In the genomic region with DNA sequence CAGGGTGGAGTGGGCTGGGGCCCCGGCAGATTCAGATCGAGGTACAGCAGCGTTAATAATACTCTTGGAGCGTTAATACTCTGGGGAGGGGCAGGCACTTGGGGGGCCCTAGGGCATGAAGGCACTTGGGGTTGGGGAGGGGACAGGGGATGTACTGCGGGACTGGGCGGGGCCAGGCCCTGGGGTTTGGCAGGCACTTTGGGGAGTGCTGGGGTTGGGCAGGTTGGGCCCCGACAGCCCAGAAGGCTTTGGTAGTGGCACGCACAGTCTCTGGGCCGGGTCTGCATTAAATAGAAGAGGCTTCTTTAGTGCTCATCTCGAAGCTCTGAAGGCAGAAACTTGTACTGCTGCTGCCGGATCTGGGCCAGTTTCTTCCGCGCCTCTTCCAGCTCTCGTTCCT, we compare ENCODE assay signal across 8 cellular contexts. TPM values are rescaled to one million over a fixed set of nuclear protein-coding genes. Genes with fewer than 3 reads are reported as not detected.
DNase-seq lines count a peak whose midpoint lies in the region; TF ChIP-seq lines count a peak whose summit lies in the region.
"Had no signal": no experiment of that assay in that cellular context is flagged by ENCODE, and none has a peak within 500 bp of the region (broad histone marks: within the 10 kb centered on the region; RNA-seq: fewer than 3 reads in every experiment).

No MANE protein-coding gene starts in this region.

- intact Hi-C loops in left ventricle myocardium inferior (cut with micrococcal nuclease) (no loop called here), cardiac septum (cut with DNase I) (no loop called here), uterus (cut with DNase I; ENCODE audit: low total_unique reads) (no loop called here)

- no peaks in the 10 kb centered on the region for H3K79me1 ChIP-seq in trophoblast cell (ENCODE audit: low read length)

- H3K14ac ChIP-seq in trophoblast cell (ENCODE audit: low read length) = no peak overlapping the region

- H3K27ac ChIP-seq in left ventricle myocardium inferior (replicated peaks) = peak overlapping the region; percentile 54
- peak overlapping the region; percentile 55 to 62 for H3K27ac ChIP-seq in uterus
- H3K27ac ChIP-seq in trophoblast cell (ENCODE audit: low read depth, low read length) = no peak overlapping the region

- no peak overlapping the region for H2BK120ac ChIP-seq in trophoblast cell (ENCODE audit: insufficient read depth, low read length, poor library complexity)

- DNase-seq in left ventricle myocardium inferior (no peak), cardiac septum (ENCODE audit: low spot score) (no peak), uterus (peak in 1 of 2 donors; percentile 23), trophoblast cell (no peak)
- DNase-seq: activated CD4-positive, alpha-beta T cell treated with anti-CD3 and anti-CD28 coated beads for 1 hour; DMS79; SHP77 had no signal

- H3K23ac ChIP-seq in trophoblast cell (ENCODE audit: low read length) = no peak overlapping the region

- peaks cover 35% of the 10 kb centered on the region for H3K4me1 ChIP-seq in left ventricle myocardium inferior
- no peaks in the 10 kb centered on the region for H3K4me1 ChIP-seq in uterus
- no peaks in the 10 kb centered on the region for H3K4me1 ChIP-seq in trophoblast cell (ENCODE audit: control insufficient read depth in 1 of 2, insufficient read depth in 2 of 2, low read length in 2 of 2)

- TF ChIP-seq CTCF in left ventricle myocardium inferior (IDR thresholded peaks at IDR 0.05; ENCODE audit: borderline replicate concordance) (no peak), uterus (IDR thresholded peaks at IDR 0.05) (no peak)

- H3K18ac ChIP-seq in trophoblast cell (ENCODE audit: low read length) = no peak overlapping the region

- H2AFZ ChIP-seq in trophoblast cell (ENCODE audit: insufficient read depth, low read length, poor library complexity) = no peak overlapping the region

- H3K79me2 ChIP-seq in trophoblast cell (ENCODE audit: control insufficient read depth, insufficient read depth, low read length, poor library complexity) = no peaks in the 10 kb centered on the region

- no peak overlapping the region for H3K4me3 ChIP-seq in left ventricle myocardium inferior
- H3K4me3 ChIP-seq in uterus = no peak overlapping the region
- no peak overlapping the region for H3K4me3 ChIP-seq in trophoblast cell (ENCODE audit: low read depth, low read length)
- H3K4me3 ChIP-seq: tibial nerve had no signal

- H3K36me3 ChIP-seq in left ventricle myocardium inferior (peaks cover 70% of the 10 kb centered on the region), uterus (no peaks in the 10 kb centered on the region), trophoblast cell (ENCODE audit: control insufficient read depth in 1 of 2, insufficient read depth in 2 of 2, low read length in 2 of 2) (peaks cover 45 to 58% of the 10 kb centered on the region in 2 experiments)

- no peak overlapping the region for H3K9ac ChIP-seq in trophoblast cell (ENCODE audit: low read length)

- H3K4ac ChIP-seq in trophoblast cell (ENCODE audit: low read depth, low read length) = no peak overlapping the region

- no peak overlapping the region for H4K12ac ChIP-seq in trophoblast cell (ENCODE audit: low read depth, low read length)

- H4K91ac ChIP-seq in trophoblast cell (ENCODE audit: low read depth, low read length) = no peak overlapping the region

- H3K27me3 ChIP-seq in left ventricle myocardium inferior (ENCODE audit: low read depth) = no peaks in the 10 kb centered on the region
- H3K27me3 ChIP-seq in uterus = no peaks in the 10 kb centered on the region
- H3K27me3 ChIP-seq in trophoblast cell (ENCODE audit: insufficient read depth, low read length) = no peaks in the 10 kb centered on the region
- H3K27me3 ChIP-seq: tibial nerve had no signal

- H2AK5ac ChIP-seq in trophoblast cell (ENCODE audit: low read length) = no peak overlapping the region

- TF ChIP-seq POLR2A in uterus (IDR thresholded peaks at IDR 0.05) = no peak

- no peak overlapping the region for H4K8ac ChIP-seq in trophoblast cell (ENCODE audit: low read depth, low read length)

- H3K9me3 ChIP-seq in left ventricle myocardium inferior (replicated peaks) = no peaks in the 10 kb centered on the region
- no peaks in the 10 kb centered on the region for H3K9me3 ChIP-seq in uterus
- peaks cover 2% of the 10 kb centered on the region for H3K9me3 ChIP-seq in trophoblast cell (ENCODE audit: insufficient read depth, low read depth, low read length)
- H3K9me3 ChIP-seq: tibial nerve had no signal

- no peak overlapping the region for H2BK12ac ChIP-seq in trophoblast cell (ENCODE audit: low read length)

- no peak overlapping the region for H3K4me2 ChIP-seq in trophoblast cell (ENCODE audit: low read length)

- H2BK5ac ChIP-seq in trophoblast cell (ENCODE audit: low read depth, low read length, poor library complexity) = no peak overlapping the region

- no CpG with 5 or more reads among the region's 14 CpGs for WGBS in trophoblast cell (ENCODE audit: extremely low coverage, insufficient coverage, insufficient read length)

RNA-seq across cellular contexts. Expression of a gene that starts 7.8 kb away (rescaled TPM):
- 1,070 TPM for total RNA-seq in left ventricle myocardium inferior
- total RNA-seq in cardiac septum = 690 TPM
- total RNA-seq in uterus = 1,000 to 10,000 TPM in 2 of 4 donors, 100 to 1,000 TPM in 2; 491 to 2,682 (median 829) TPM
- polyA plus RNA-seq in trophoblast cell (2013) = 307 and 309 TPM in 2 replicates

RNA-seq across cellular contexts. Expression of a gene that starts 23.8 kb away (rescaled TPM):
- total RNA-seq in left ventricle myocardium inferior (not detected), cardiac septum (0.48 TPM), uterus (under 1 TPM in 1 of 4 donors, not detected in 3; 0.14 TPM)
- 0.53 and 0.75 TPM in 2 replicates for polyA plus RNA-seq in trophoblast cell (2013)

RNA-seq across cellular contexts. Expression of a gene that starts 32.5 kb away (rescaled TPM):
- 0.27 TPM for total RNA-seq in left ventricle myocardium inferior
- 0.48 TPM for total RNA-seq in cardiac septum
- total RNA-seq in uterus = 1 to 10 TPM in 3 of 4 donors, not detected in 1; 1.5 to 3.6 (median 2.4) TPM
- 6.7 and 7.0 TPM in 2 replicates for polyA plus RNA-seq in trophoblast cell (2013)

RNA-seq across cellular contexts. Expression of a gene that starts 34.5 kb away (rescaled TPM):
- total RNA-seq in left ventricle myocardium inferior (234 TPM), cardiac septum (291 TPM), uterus (100 to 1,000 TPM; 202 to 540 (median 281) TPM)
- polyA plus RNA-seq in trophoblast cell (2013) = 53.1 and 56.1 TPM in 2 replicates

RNA-seq across cellular contexts. Expression of a gene that starts 35.0 kb away (rescaled TPM):
- 20.6 TPM for total RNA-seq in left ventricle myocardium inferior
- 25.0 TPM for total RNA-seq in cardiac septum
- total RNA-seq in uterus = 100 to 1,000 TPM in 1 of 4 donors, 10 to 100 TPM in 3; 30.5 to 105 (median 47.2) TPM
- polyA plus RNA-seq in trophoblast cell (2013) = 32.3 and 32.4 TPM in 2 replicates
